Comparison of ENCODE assay signal across 8 cellular contexts in the genomic region with DNA sequence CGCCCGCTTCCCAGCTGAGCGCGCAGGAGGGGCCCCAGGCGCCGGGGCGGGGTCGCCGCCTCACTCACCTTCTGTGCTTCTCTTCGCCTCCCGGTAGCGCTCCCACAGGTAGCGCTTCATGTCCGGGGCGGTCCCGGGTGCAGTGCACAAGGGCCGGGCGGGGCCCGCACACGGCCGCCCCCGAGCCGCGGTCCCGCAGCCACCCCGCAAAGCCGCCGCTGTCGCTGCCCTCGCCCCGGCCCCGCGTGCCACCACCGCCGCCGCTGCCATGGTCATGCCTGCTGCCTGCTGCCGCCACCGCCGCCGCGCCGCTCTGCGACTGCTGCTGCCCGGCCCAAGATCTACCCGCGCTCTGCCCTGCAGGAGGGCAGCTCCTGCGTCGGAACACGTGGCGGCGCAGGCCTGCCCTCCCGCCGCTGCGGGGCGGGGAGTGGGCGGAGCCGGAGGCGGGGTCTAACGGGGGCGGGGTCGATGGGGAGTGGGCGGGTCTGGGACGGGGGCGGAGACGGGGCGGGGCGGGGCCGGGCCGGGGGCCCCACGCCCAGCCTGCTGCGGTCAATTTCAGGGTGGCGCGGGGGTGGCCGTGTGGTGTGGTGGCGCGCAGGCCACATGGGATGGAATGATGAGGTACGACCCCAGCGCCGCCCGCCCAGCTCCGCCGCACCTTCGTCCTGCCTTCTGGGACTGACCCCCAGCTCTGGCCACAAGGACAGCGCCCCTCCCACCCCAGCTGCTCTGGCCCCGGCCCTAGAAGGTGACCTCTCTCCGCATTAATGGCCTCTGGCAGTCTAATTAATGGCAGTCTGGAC. TPM values are rescaled to one million over a fixed set of nuclear protein-coding genes. Genes with fewer than 3 reads are reported as not detected.
DNase-seq lines count a peak whose midpoint lies in the region; ATAC-seq and TF ChIP-seq lines count a peak whose summit lies in the region.

NT5DC3 (minus strand) TSS at position 354 of the 809 bp plus-strand sequence; CDS start at position 276, 78 bp downstream.

- peak within 1 kb of the TSS; percentile 38 for H3K27ac ChIP-seq in HUES48 (ENCODE audit: low read depth, low read length)
- H3K27ac ChIP-seq in PC-3 (ENCODE audit: low read length): peak within 1 kb of the TSS; percentile 92
- peak within 1 kb of the TSS; percentile 78 to 89 (median 87) for H3K27ac ChIP-seq in esophagus squamous epithelium

- peak in 3 of 4 donors; percentile 49 to 87 (median 80) for TF ChIP-seq POLR2A in esophagus squamous epithelium (IDR thresholded peaks at IDR 0.05)

- no peaks in the 10 kb centered on the region for H3F3A ChIP-seq in PC-3 (ENCODE audit: low read length, unreplicated experiment)

- H3K4me3 ChIP-seq in HUES48 (ENCODE audit: low read depth, low read length) (peak within 1 kb of the TSS; percentile 80), PC-3 (ENCODE audit: low read length) (peak within 1 kb of the TSS; percentile 93), esophagus squamous epithelium (peak within 1 kb of the TSS; percentile 66 to 92 (median 74))

- BruUV-seq in PC-3 (replicated peaks; lab: Mats Ljungman, UMichigan): no TSS peak

- 0% methylated on average over 2 of the region's 86 CpGs; no CpG with 5 or more reads in 1 of the 2 donors for WGBS in esophagus squamous epithelium, 2 donors

- no peaks in the 10 kb centered on the region for H3K9me2 ChIP-seq in PC-3 (replicated peaks; ENCODE audit: low read length)

- H3K4me1 Mint-ChIP-seq in naive B cell: peaks cover 14 to 41% (median 22%) of the 10 kb centered on the region in 3 donors
- H3K4me1 Mint-ChIP-seq in stimulated activated effector memory CD8-positive, alpha-beta T cell treated with anti-CD3 and anti-CD28 coated beads, Interleukin-12 subunit alpha, Interleukin-12 subunit beta, amount 100 ng/mL, for 72 hours: peaks cover 26% of the 10 kb centered on the region

- intact Hi-C loops in PC-3 (cut with micrococcal nuclease): loop anchor here (1.0 kb wide), 2 partner anchors 18 to 89 kb away; partner anchors contain the start of gene HSP90B1
- intact Hi-C loops in esophagus squamous epithelium (cut with DNase I): no loop called here

- H3K9me3 Mint-ChIP-seq in naive B cell: no peaks in the 10 kb centered on the region
- H3K9me3 Mint-ChIP-seq in stimulated activated effector memory CD8-positive, alpha-beta T cell treated with anti-CD3 and anti-CD28 coated beads, Interleukin-12 subunit alpha, Interleukin-12 subunit beta, amount 100 ng/mL, for 72 hours: no peaks in the 10 kb centered on the region

- peak within 1 kb of the TSS; percentile 85 for H2AFZ ChIP-seq in PC-3 (ENCODE audit: low read length)

- POLR2A ChIA-PET in PC-3 (lab: Charles Lee; ENCODE audit: unreplicated experiment): interaction anchor here (0.5 to 1.0 kb wide), 6 partner anchors 12 to 99 kb away, joined by 5 to 9 read pairs (median 9); partner anchors contain the start of gene HSP90B1

- peak within 1 kb of the TSS; percentile 63 to 91 (median 84) for H3K27ac Mint-ChIP-seq in naive B cell
- H3K27ac Mint-ChIP-seq in stimulated activated effector memory CD8-positive, alpha-beta T cell treated with anti-CD3 and anti-CD28 coated beads, Interleukin-12 subunit alpha, Interleukin-12 subunit beta, amount 100 ng/mL, for 72 hours: peak within 1 kb of the TSS; percentile 88

- H3K27me3 ChIP-seq in HUES48 (ENCODE audit: control insufficient read depth, insufficient read depth, low read length) (peaks cover 7% of the 10 kb centered on the region), PC-3 (ENCODE audit: low read length) (no peaks in the 10 kb centered on the region), esophagus squamous epithelium (no peaks in the 10 kb centered on the region)

- H3K9me3 ChIP-seq in HUES48 (ENCODE audit: control insufficient read depth, insufficient read depth, low read length) (no peaks in the 10 kb centered on the region), PC-3 (ENCODE audit: low read length) (no peaks in the 10 kb centered on the region), esophagus squamous epithelium (no peaks in the 10 kb centered on the region)

- H3K4me1 ChIP-seq in HUES48 (ENCODE audit: control insufficient read depth, insufficient read depth, low read length) (peaks cover 7% of the 10 kb centered on the region), PC-3 (ENCODE audit: insufficient read depth, low read length) (peaks cover 31% of the 10 kb centered on the region), esophagus squamous epithelium (peaks cover 11 to 37% (median 14%) of the 10 kb centered on the region in 3 donors)

- H3K36me3 Mint-ChIP-seq in naive B cell: no peaks in the 10 kb centered on the region
- peaks cover 15% of the 10 kb centered on the region for H3K36me3 Mint-ChIP-seq in stimulated activated effector memory CD8-positive, alpha-beta T cell treated with anti-CD3 and anti-CD28 coated beads, Interleukin-12 subunit alpha, Interleukin-12 subunit beta, amount 100 ng/mL, for 72 hours

- H3K4me2 ChIP-seq in PC-3 (ENCODE audit: low read length): peak within 1 kb of the TSS; percentile 99

- ATAC-seq in GM21423 (IDR thresholded peaks at IDR 0.05; ENCODE audit: unreplicated experiment) (peak; percentile 79), PC-3 (peak; percentile 69), naive B cell (ENCODE audit: low read depth in 2 of 2) (peak; percentile 89 to 91)
- peak; percentile 89 for ATAC-seq in stimulated activated effector memory CD8-positive, alpha-beta T cell treated with anti-CD3 and anti-CD28 coated beads, Interleukin-12 subunit alpha, Interleukin-12 subunit beta, amount 100 ng/mL, for 72 hours

- DNase-seq in DMS 273 (lab: John Stamatoyannopoulos, UW; ENCODE audit: unreplicated experiment) (peak; percentile 88), PC-3 (peak; percentile 89), esophagus squamous epithelium (lab: John Stamatoyannopoulos, UW) (peak; percentile 18), naive B cell (peak; percentile 83)
- peak; percentile 86 to 87 for DNase-seq in activated T-cell treated with anti-CD3 and anti-CD28 coated beads, Interleukin-2, amount 50 U/mL, for 48 hours
- DNase-seq in stimulated activated effector memory CD8-positive, alpha-beta T cell treated with anti-CD3 and anti-CD28 coated beads, Interleukin-12 subunit alpha, Interleukin-12 subunit beta, amount 100 ng/mL, for 72 hours (ENCODE audit: low spot score in 2 of 2): peak; percentile 83 to 90

- H3K9ac ChIP-seq in HUES48 (ENCODE audit: low read depth, low read length): peak within 1 kb of the TSS; percentile 73
- H3K9ac ChIP-seq in PC-3 (ENCODE audit: low read length): peak within 1 kb of the TSS; percentile 84

- peaks cover 47% of the 10 kb centered on the region for H3K79me2 ChIP-seq in PC-3 (ENCODE audit: low read length)

- peaks cover 24% of the 10 kb centered on the region for H4K20me1 ChIP-seq in PC-3 (ENCODE audit: low read length)

- TF ChIP-seq CTCF in PC-3 (conservative IDR thresholded peaks at IDR 0.05; ENCODE audit: low read depth, low read length): no peak
- peak in 2 of 6 experiments; percentile 10 to 16 for TF ChIP-seq CTCF in esophagus squamous epithelium (IDR thresholded peaks at IDR 0.05)

- peak within 1 kb of the TSS; percentile 87 to 98 (median 92) for H3K4me3 Mint-ChIP-seq in naive B cell
- H3K4me3 Mint-ChIP-seq in stimulated activated effector memory CD8-positive, alpha-beta T cell treated with anti-CD3 and anti-CD28 coated beads, Interleukin-12 subunit alpha, Interleukin-12 subunit beta, amount 100 ng/mL, for 72 hours: peak within 1 kb of the TSS; percentile 87

- H3K36me3 ChIP-seq in HUES48 (ENCODE audit: control insufficient read depth, insufficient read depth, low read length) (no peaks in the 10 kb centered on the region), PC-3 (ENCODE audit: low read depth, low read length) (peaks cover 2% of the 10 kb centered on the region; the same call in 1 of the 2 replicates), esophagus squamous epithelium (no peaks in the 10 kb centered on the region)

- CTCF ChIA-PET in PC-3 (lab: Charles Lee): interaction anchor here (1.0 to 1.2 kb wide), 2 partner anchors 35 to 69 kb away, joined by 3 read pairs; no protein-coding TSS in a partner anchor

- peaks cover 0 to 5% (median 0%) of the 10 kb centered on the region in 3 donors for H3K27me3 Mint-ChIP-seq in naive B cell

RNA-seq across cellular contexts. Expression of gene NT5DC3, which starts in this region (rescaled TPM):
- 14.9 and 15.7 TPM in 2 replicates for total RNA-seq in PC-3 (2014; rRNA removed)
- total RNA-seq in esophagus squamous epithelium: 10 to 100 TPM in 1 of 4 donors, 1 to 10 TPM in 3; 4.7 to 32.2 (median 5.8) TPM
- 1 to 10 TPM in 5 of 6 donors, under 1 TPM in 1; 0.96 to 4.4 (median 1.9) TPM for polyA plus RNA-seq in naive B cell (ENCODE audit: low read depth in 6 of 6)

Comparison
In these comparisons a context has a peak if more than half of its experiments do, and no peak if none do; other contexts are left out.
1. Peak in every context shown above with its lines: DNase-seq, ATAC-seq, H3K4me3 ChIP-seq and H3K27ac ChIP-seq.
2. DNase-seq: peak in every context shown above with its lines; median percentile 89 in PC-3; 88 in DMS 273; 86 in activated T-cell treated with anti-CD3 and anti-CD28 coated beads, Interleukin-2, amount 50 U/mL, for 48 hours; 86 in stimulated activated effector memory CD8-positive, alpha-beta T cell treated with anti-CD3 and anti-CD28 coated beads, Interleukin-12 subunit alpha, Interleukin-12 subunit beta, amount 100 ng/mL, for 72 hours; 83 in naive B cell; 18 in esophagus squamous epithelium.
3. H3K27ac ChIP-seq: peak in every context shown above with its lines; median percentile 92 in PC-3; 87 in esophagus squamous epithelium; 38 in HUES48.